In the genomic region with DNA sequence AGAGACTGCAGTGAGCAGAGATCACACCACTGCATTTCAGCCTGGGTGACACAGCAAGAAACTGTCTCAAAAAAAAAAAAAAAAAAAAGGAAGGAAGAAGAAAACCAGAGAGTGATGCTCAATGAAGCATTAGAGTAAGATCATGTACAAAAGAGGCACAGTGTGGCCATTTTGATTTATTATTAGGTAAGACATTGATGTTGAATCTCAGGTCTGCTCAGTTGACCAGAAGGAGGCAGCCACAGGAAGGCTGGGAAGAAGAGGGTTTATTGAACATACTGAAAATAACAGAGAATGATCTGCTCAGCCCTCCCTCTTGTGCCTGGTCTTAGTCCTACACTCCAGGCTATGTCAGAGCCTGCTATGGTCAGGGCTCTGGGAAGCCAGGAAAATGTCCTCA, we compare ENCODE assay signal across 15 cellular contexts. TPM values are rescaled to one million over a fixed set of nuclear protein-coding genes. Genes with fewer than 3 reads are reported as not detected.
DNase-seq lines count a peak whose midpoint lies in the region; ATAC-seq and TF ChIP-seq lines count a peak whose summit lies in the region.
"Had no signal": no experiment of that assay in that cellular context is flagged by ENCODE, and none has a peak within 500 bp of the region (broad histone marks: within the 10 kb centered on the region; RNA-seq: fewer than 3 reads in every experiment).

No MANE protein-coding gene starts in this region.

- H3K36me3 ChIP-seq in BLaER1 (no peaks in the 10 kb centered on the region), RWPE2 (ENCODE audit: low read depth) (no peaks in the 10 kb centered on the region), adrenal gland (replicated peaks in 1 of 2) (no peaks in the 10 kb centered on the region)
- H3K36me3 ChIP-seq: prostate gland had no signal

- H3K27ac ChIP-seq in BLaER1: no peak overlapping the region
- H3K27ac ChIP-seq in RWPE2 (ENCODE audit: poor library complexity, severe bottlenecking): no peak overlapping the region
- no peak overlapping the region for H3K27ac ChIP-seq in adrenal gland
- H3K27ac ChIP-seq: prostate gland, tibial nerve had no signal

- H4K20me1 ChIP-seq in BLaER1: no peaks in the 10 kb centered on the region

- no peaks in the 10 kb centered on the region for H3K27me3 ChIP-seq in BLaER1
- H3K27me3 ChIP-seq in RWPE2 (ENCODE audit: insufficient read depth, poor library complexity, severe bottlenecking): no peaks in the 10 kb centered on the region
- no peaks in the 10 kb centered on the region for H3K27me3 ChIP-seq in adrenal gland
- H3K27me3 ChIP-seq: tibial nerve had no signal

- peaks cover 56% of the 10 kb centered on the region for H3K4me1 ChIP-seq in BLaER1
- H3K4me1 ChIP-seq in RWPE2 (ENCODE audit: insufficient read depth, poor library complexity, severe bottlenecking): peaks cover 3% of the 10 kb centered on the region
- H3K4me1 ChIP-seq in adrenal gland (replicated peaks in 1 of 2): no peaks in the 10 kb centered on the region
- H3K4me1 ChIP-seq: prostate gland, tibial nerve had no signal

- ATAC-seq in GM21576 (IDR thresholded peaks at IDR 0.05; ENCODE audit: unreplicated experiment): peak; percentile 30
- peak; percentile 59 for ATAC-seq in RWPE2 (ENCODE audit: low read depth)
- ATAC-seq in HG03196 (IDR thresholded peaks at IDR 0.05; ENCODE audit: unreplicated experiment): no peak
- ATAC-seq in GM18502 (IDR thresholded peaks at IDR 0.05; ENCODE audit: poor library complexity, unreplicated experiment): no peak

- peak overlapping the region; percentile 29 for H3K4me2 ChIP-seq in BLaER1

- DNase-seq in RWPE2 (ENCODE audit: low spot score) (no peak), fibroblast of villous mesenchyme (ENCODE audit: low read depth) (peak; percentile 33), NCI-H2081 (lab: John Stamatoyannopoulos, UW) (no peak), adrenal gland (no peak)
- DNase-seq: activated CD4-positive, CD25-positive, alpha-beta regulatory T cell; CD4-positive, alpha-beta T cell; glutamatergic neuron; NCI-H1417 had no signal

- TF ChIP-seq CTCF in RWPE2 (IDR thresholded peaks at IDR 0.05; ENCODE audit: poor library complexity, severe bottlenecking) (no peak), fibroblast of villous mesenchyme (IDR thresholded peaks at IDR 0.05; ENCODE audit: insufficient read depth, low read depth, low read length) (peak; percentile 29), adrenal gland (IDR thresholded peaks at IDR 0.05) (no peak)

- H3K9me3 ChIP-seq in BLaER1 (no peaks in the 10 kb centered on the region), RWPE2 (ENCODE audit: severe bottlenecking) (no peaks in the 10 kb centered on the region), adrenal gland (replicated peaks in 1 of 3) (no peaks in the 10 kb centered on the region)
- H3K9me3 ChIP-seq: prostate gland had no signal

- no peak for TF ChIP-seq POLR2A in adrenal gland (IDR thresholded peaks at IDR 0.05)

- intact Hi-C loops in adrenal gland (cut with DNase I): no loop called here

- H3K4me3 ChIP-seq in BLaER1 (no peak overlapping the region), RWPE2 (ENCODE audit: severe bottlenecking) (no peak overlapping the region), fibroblast of villous mesenchyme (ENCODE audit: low read depth, low read length) (no peak overlapping the region), adrenal gland (no peak overlapping the region)
- H3K4me3 ChIP-seq: lung, prostate gland, tibial nerve had no signal

- no peak overlapping the region for H3K9ac ChIP-seq in BLaER1

RNA-seq across cellular contexts. Expression of a gene that starts 15.6 kb away (rescaled TPM):
- total RNA-seq in fibroblast of villous mesenchyme: 10.8 and 11.6 TPM in 2 replicates
- total RNA-seq in adrenal gland: 10 to 100 TPM in 3 of 8 donors, 1 to 10 TPM in 5; 3.4 to 13.1 (median 9.3) TPM
- polyA plus RNA-seq in adrenal gland: 1 to 10 TPM; 2.3 to 6.9 (median 3.2) TPM

RNA-seq across cellular contexts. Expression of a gene that starts 55.1 kb away (rescaled TPM):
- 42.7 and 46.7 TPM in 2 replicates for total RNA-seq in fibroblast of villous mesenchyme
- total RNA-seq in adrenal gland: 100 to 1,000 TPM in 3 of 8 donors, 10 to 100 TPM in 5; 16.6 to 165 (median 56.2) TPM
- polyA plus RNA-seq in adrenal gland: 10 to 100 TPM; 13.2 to 26.5 (median 15.8) TPM
- total RNA-seq: CD4-positive, alpha-beta T cell had no signal

Comparison
In these comparisons a context has a peak if more than half of its experiments do, and no peak if none do; other contexts are left out.
1. ATAC-seq: peak in GM21576 (single experiment) and RWPE2 (single experiment); none in HG03196 (single experiment) and GM18502 (single experiment).